In the genomic region with DNA sequence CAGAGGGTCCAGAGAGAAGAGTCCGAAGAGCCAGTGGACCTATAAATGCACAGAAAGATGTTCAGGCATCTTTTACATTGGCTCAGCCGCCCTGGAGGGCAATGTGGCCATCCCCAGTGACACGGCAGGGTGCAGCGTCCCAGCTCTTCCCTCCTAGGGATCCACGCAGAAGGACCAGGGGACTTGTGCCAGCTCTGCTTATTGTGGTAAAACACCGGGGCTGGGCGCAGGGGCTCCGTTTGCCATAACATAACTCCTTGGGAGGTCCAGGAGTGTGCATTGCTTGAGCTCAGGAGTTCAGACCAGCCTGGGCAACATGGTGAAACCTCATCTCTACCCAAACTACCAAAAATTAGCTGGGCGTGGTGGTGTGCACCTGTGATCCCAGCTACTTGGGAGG, we compare ENCODE assay signal across 31 cellular contexts.
"Had no signal": no experiment of that assay in that cellular context is flagged by ENCODE, and none has a peak within 500 bp of the region (broad histone marks: within the 10 kb centered on the region; RNA-seq: fewer than 3 reads in every experiment).

No MANE protein-coding gene starts in this region.

- H3K36me3 ChIP-seq: ascending aorta, breast epithelium, cardiac muscle cell, esophagus muscularis mucosa, gastrocnemius medialis, heart right ventricle had no signal

- ATAC-seq: activated CD4-positive, alpha-beta T cell treated with anti-CD3 and anti-CD28 coated beads for 36 hours; activated CD8-positive, alpha-beta T cell treated with anti-CD3 and anti-CD28 coated beads, Interleukin-2, amount 10 ng/mL, durations not matched to agents 7 days and 5 days; activated naive CD4-positive, alpha-beta T cell treated with anti-CD3 and anti-CD28 coated beads, Interleukin-2, amount 50 U/mL, for 72 hours; activated T-cell treated with anti-CD3 and anti-CD28 coated beads, Interleukin-2, amount 50 U/mL, for 72 hours; effector memory CD8-positive, alpha-beta T cell; foreskin keratinocyte; gastrocnemius medialis; heart right ventricle had no signal

- H3K4me3 ChIP-seq: ascending aorta, breast epithelium, cardiac muscle cell, esophagus muscularis mucosa, gastrocnemius medialis, heart right ventricle had no signal

- H3K27ac ChIP-seq: ascending aorta, breast epithelium, cardiac muscle cell, esophagus muscularis mucosa, foreskin keratinocyte, gastrocnemius medialis, heart right ventricle had no signal

- DNase-seq: activated CD4-positive, alpha-beta memory T cell treated with anti-CD3 and anti-CD28 coated beads for 36 hours; activated CD4-positive, alpha-beta T cell treated with anti-CD3 and anti-CD28 coated beads for 36 hours; activated CD4-positive, alpha-beta T cell treated with anti-CD3 and anti-CD28 coated beads, Interleukin-2, amount 10 ng/mL, durations not matched to agents 24 days and 14 days; activated CD4-positive, CD25-positive, alpha-beta regulatory T cell; activated CD4-positive, CD25-positive, alpha-beta regulatory T cell treated with anti-CD3 and anti-CD28 coated beads, Interleukin-2, amount 50 U/mL, for 72 hours; activated CD8-positive, alpha-beta memory T cell treated with anti-CD3 and anti-CD28 coated beads, Interleukin-2, amount 50 U/mL, for 48 hours; activated CD8-positive, alpha-beta T cell treated with anti-CD3 and anti-CD28 coated beads, Interleukin-2, amount 10 ng/mL, durations not matched to agents 7 days and 5 days; activated gamma-delta T cell; activated naive CD4-positive, alpha-beta T cell; activated naive CD4-positive, alpha-beta T cell treated with anti-CD3 and anti-CD28 coated beads, Interleukin-2, amount 10 ng/mL, durations not matched to agents 7 days and 5 days; activated naive CD8-positive, alpha-beta T cell treated with anti-CD3 and anti-CD28 coated beads, Interleukin-2, amount 10 ng/mL, durations not matched to agents 7 days and 5 days; activated T-cell treated with anti-CD3 and anti-CD28 coated beads for 4 hours; activated T-cell treated with anti-CD3 and anti-CD28 coated beads, Interleukin-2, amount 50 U/mL, for 24 hours; activated T-cell treated with anti-CD3 and anti-CD28 coated beads, Interleukin-2, amount 50 U/mL, for 72 hours; central memory CD4-positive, alpha-beta T cell; cerebellar nuclear complex; cortex of kidney; dermis blood vessel endothelial cell; effector CD4-positive, alpha-beta T cell; effector memory CD8-positive, alpha-beta T cell; erythroblast; foreskin keratinocyte; gastrocnemius medialis; glutamatergic neuron; heart right ventricle; T-helper 2 cell had no signal

- H3K27me3 ChIP-seq: ascending aorta, foreskin keratinocyte had no signal

- H3K9me3 ChIP-seq: ascending aorta, gastrocnemius medialis had no signal

- H3K4me1 ChIP-seq: ascending aorta, breast epithelium, esophagus muscularis mucosa, foreskin keratinocyte, gastrocnemius medialis, heart right ventricle had no signal
